17 cellular contexts compared by ENCODE assay signal in genomic region chr9:20255052-20255451, GRCh38.
"Had no signal": no experiment of that assay in that cellular context is flagged by ENCODE, and none has a peak within 500 bp of the region (broad histone marks: within the 10 kb centered on the region; RNA-seq: fewer than 3 reads in every experiment).

No MANE protein-coding gene starts in this region.

- ATAC-seq: esophagus mucosa, left colon, lower lobe of right lung, right cardiac atrium, T-cell had no signal

- FAIRE-seq: astrocyte, colon, islet of Langerhans had no signal

- H3K27ac Mint-ChIP-seq: T-cell had no signal

- H3K9me3 Mint-ChIP-seq: neural crest cell, T-cell had no signal

- H3K4me3 Mint-ChIP-seq: neural crest cell, T-cell had no signal

- H3K36me3 Mint-ChIP-seq: T-cell had no signal

- H3K27me3 Mint-ChIP-seq: T-cell had no signal

- DNase-seq: activated CD8-positive, alpha-beta memory T cell treated with anti-CD3 and anti-CD28 coated beads for 24 hours; activated effector memory CD4-positive, alpha-beta T cell treated with Interleukin-2 at 50 U/mL for 16 hours; left colon; lower lobe of right lung; midbrain; right cardiac atrium; stimulated activated CD4-positive, alpha-beta T cell treated with anti-CD3 and anti-CD28 coated beads, Interleukin-4, amount 100 ng/mL, for 24 hours; stimulated activated naive CD4-positive, alpha-beta T cell treated with Interleukin-2 at 50 U/mL for 16 hours; T-cell; T1000; testis; upper lobe of left lung had no signal

- H3K4me1 Mint-ChIP-seq: neural crest cell had no signal
